ENCODE assay signal across 10 cellular contexts in the genomic region with DNA sequence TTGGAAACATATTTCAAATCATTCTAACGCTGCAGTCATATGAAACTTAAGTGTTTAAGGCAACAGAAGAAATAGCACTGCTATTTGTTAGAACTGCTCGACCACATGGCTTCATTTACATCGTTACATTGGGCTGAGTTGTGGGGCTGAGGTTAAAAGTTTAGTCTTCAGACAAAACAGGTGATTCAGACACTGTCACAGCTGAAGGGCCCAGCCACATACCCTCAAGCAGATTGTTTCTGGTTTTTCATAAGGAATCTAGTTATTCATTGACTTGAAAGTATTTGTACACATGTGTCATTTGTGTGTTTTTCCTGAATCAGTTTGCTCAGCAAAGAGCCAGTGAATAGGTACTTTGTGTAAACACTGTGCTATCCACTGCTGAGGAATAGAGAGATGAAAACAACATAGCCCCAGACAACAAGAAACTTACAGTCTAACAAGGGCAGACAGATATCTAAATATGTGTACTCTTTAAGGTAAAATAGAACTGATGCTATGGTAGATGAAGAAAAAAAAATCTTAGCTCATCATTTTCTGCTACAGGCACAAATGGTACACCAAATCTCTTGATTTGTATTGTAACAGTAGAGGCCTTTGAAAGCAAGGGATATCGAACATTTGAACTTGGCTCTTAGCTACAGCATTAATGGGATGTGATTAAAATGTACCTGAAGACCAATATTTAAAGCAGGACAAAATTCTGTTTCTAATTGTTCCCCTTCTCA.
DNase-seq lines count a peak whose midpoint lies in the region; ATAC-seq, FAIRE-seq and TF ChIP-seq lines count a peak whose summit lies in the region.
"Had no signal": no experiment of that assay in that cellular context is flagged by ENCODE, and none has a peak within 500 bp of the region (broad histone marks: within the 10 kb centered on the region; RNA-seq: fewer than 3 reads in every experiment).

No MANE protein-coding gene starts in this region.

- H3K4me2 ChIP-seq in GM23338: no peak overlapping the region

- H3K4me1 Mint-ChIP-seq in GM23338: peaks cover 17% of the 10 kb centered on the region; the same call in 2 of the 3 replicates

- H3K27ac Mint-ChIP-seq in GM23338: no peak overlapping the region
- H3K27ac Mint-ChIP-seq: activated naive CD4-positive, alpha-beta T cell treated with anti-CD3 and anti-CD28 coated beads, Interleukin-2, amount 50 U/mL, for 72 hours had no signal

- no peaks in the 10 kb centered on the region for H3K36me3 Mint-ChIP-seq in GM23338 (ENCODE audit: low read depth)
- H3K36me3 Mint-ChIP-seq: activated naive CD4-positive, alpha-beta T cell treated with anti-CD3 and anti-CD28 coated beads, Interleukin-2, amount 50 U/mL, for 72 hours had no signal

- H3K4me1 ChIP-seq in GM23338 (ENCODE audit: insufficient read depth): peaks cover 18% of the 10 kb centered on the region

- no peak overlapping the region for H3K4me3 Mint-ChIP-seq in GM23338

- H3K27me3 ChIP-seq in GM23338 (ENCODE audit: insufficient read depth) (no peaks in the 10 kb centered on the region), kidney epithelial cell (ENCODE audit: control insufficient read depth, insufficient read depth, low read length) (no peaks in the 10 kb centered on the region)

- 0 out of 2 replicates have a peak, but pooled peaks cover 3% of the 10 kb centered on the region for H3K9me2 ChIP-seq in GM23338 (ENCODE audit: insufficient read depth)

- no peaks in the 10 kb centered on the region for H3F3A ChIP-seq in GM23338 (replicated peaks; ENCODE audit: low read depth)

- no peaks in the 10 kb centered on the region for H4K20me1 ChIP-seq in GM23338 (replicated peaks; ENCODE audit: insufficient read depth)

- no peak for ATAC-seq in GM23338
- no peak for ATAC-seq in HG03439 (IDR thresholded peaks at IDR 0.05; ENCODE audit: unreplicated experiment)
- ATAC-seq in GM21576 (IDR thresholded peaks at IDR 0.05; ENCODE audit: unreplicated experiment): no peak

- no peaks in the 10 kb centered on the region for H3K9me3 Mint-ChIP-seq in GM23338
- H3K9me3 Mint-ChIP-seq: activated naive CD4-positive, alpha-beta T cell treated with anti-CD3 and anti-CD28 coated beads, Interleukin-2, amount 50 U/mL, for 72 hours had no signal

- FAIRE-seq in RCC 7860 (lab: Jason Lieb, UNC): peak; percentile 87

- no peak overlapping the region for H3K27ac ChIP-seq in GM23338 (ENCODE audit: low read depth)

- H2AFZ ChIP-seq in GM23338: peak overlapping the region; percentile 33; the same call in 1 of the 2 replicates

- peak; percentile 52 for DNase-seq in COLO668 (lab: John Stamatoyannopoulos, UW; ENCODE audit: unreplicated experiment)
- no peak for DNase-seq in GM23338 (ENCODE audit: low spot score)
- peak; percentile 75 for DNase-seq in RCC 7860 (ENCODE audit: low spot score)
- DNase-seq in kidney epithelial cell (ENCODE audit: low read depth): peak; percentile 97
- no peak for DNase-seq in NCI-H345 (lab: John Stamatoyannopoulos, UW)
- no peak for DNase-seq in DMS79 (lab: John Stamatoyannopoulos, UW)
- DNase-seq: islet precursor cell had no signal

- no peaks in the 10 kb centered on the region for H3K79me2 ChIP-seq in GM23338 (replicated peaks; ENCODE audit: insufficient read depth)

- H3K4me3 ChIP-seq in GM23338 (no peak overlapping the region), kidney epithelial cell (ENCODE audit: low read depth, low read length) (no peak overlapping the region)

- no peaks in the 10 kb centered on the region for H3K36me3 ChIP-seq in GM23338 (ENCODE audit: insufficient read depth)
- H3K36me3 ChIP-seq in kidney epithelial cell (ENCODE audit: control insufficient read depth, insufficient read depth, low read length): no peaks in the 10 kb centered on the region

- no peaks in the 10 kb centered on the region for H3K27me3 Mint-ChIP-seq in GM23338 (ENCODE audit: insufficient read depth, low read depth, poor library complexity)

- TF ChIP-seq CTCF in GM23338 (conservative IDR thresholded peaks at IDR 0.05; ENCODE audit: low read depth in 2 of 2): no peak
- no peak for TF ChIP-seq CTCF in kidney epithelial cell (IDR thresholded peaks at IDR 0.05; ENCODE audit: insufficient read depth, low read length, poor library complexity, severe bottlenecking)

TF ChIP-seq in GM23338, 12 proteins besides CTCF, POLR2A, EP300 and RAD21:
- TF ChIP-seq POLR2AphosphoS5 (IDR thresholded peaks at IDR 0.05; ENCODE audit: low read depth) (no peak), JUNB (IDR thresholded peaks at IDR 0.05; ENCODE audit: unreplicated experiment) (no peak), CREB1 (CRISPR knock-in tag; IDR thresholded peaks at IDR 0.05; ENCODE audit: low read depth) (no peak), NANOG (IDR thresholded peaks at IDR 0.05; ENCODE audit: borderline replicate concordance) (no peak), ZNF114 (CRISPR knock-in tag; IDR thresholded peaks at IDR 0.05) (no peak), EZH2 (IDR thresholded peaks at IDR 0.05; ENCODE audit: low read depth, unreplicated experiment) (no peak)
- TF ChIP-seq, protein P1, sequence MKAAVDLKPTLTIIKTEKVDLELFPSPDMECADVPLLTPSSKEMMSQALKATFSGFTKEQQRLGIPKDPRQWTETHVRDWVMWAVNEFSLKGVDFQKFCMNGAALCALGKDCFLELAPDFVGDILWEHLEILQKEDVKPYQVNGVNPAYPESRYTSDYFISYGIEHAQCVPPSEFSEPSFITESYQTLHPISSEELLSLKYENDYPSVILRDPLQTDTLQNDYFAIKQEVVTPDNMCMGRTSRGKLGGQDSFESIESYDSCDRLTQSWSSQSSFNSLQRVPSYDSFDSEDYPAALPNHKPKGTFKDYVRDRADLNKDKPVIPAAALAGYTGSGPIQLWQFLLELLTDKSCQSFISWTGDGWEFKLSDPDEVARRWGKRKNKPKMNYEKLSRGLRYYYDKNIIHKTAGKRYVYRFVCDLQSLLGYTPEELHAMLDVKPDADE (IDR thresholded peaks at IDR 0.05): no peak
TF ChIP-seq in GM23338: peak in this region for 0.

Comparison
In these comparisons a context has a peak if more than half of its experiments do, and no peak if none do; other contexts are left out.
1. DNase-seq: peak in COLO668 (single experiment), RCC 7860 (single experiment) and kidney epithelial cell (single experiment); none in GM23338 (single experiment), NCI-H345 (single experiment) and DMS79 (single experiment).